In genomic region chr19:49958596-49958995, GRCh38 we compare ENCODE assay signal across 10 cellular contexts. TPM values are rescaled to one million over a fixed set of nuclear protein-coding genes. Genes with fewer than 3 reads are reported as not detected.
"Had no signal": no experiment of that assay in that cellular context is flagged by ENCODE, and none has a peak within 500 bp of the region (broad histone marks: within the 10 kb centered on the region; RNA-seq: fewer than 3 reads in every experiment).

No MANE protein-coding gene starts in this region.

RNA-seq across cellular contexts. Expression of gene SIGLEC11, which starts 2.4 kb away (rescaled TPM):
- total RNA-seq: activated B cell treated with CpG ODN at 0.5 μM for 24 hours; activated CD8-positive, alpha-beta T cell treated with anti-CD3 and anti-CD28 coated beads for 36 hours; activated T-cell treated with anti-CD3 and anti-CD28 coated beads, Interleukin-2, amount 50 U/mL, for 4 hours; activated T-helper 17 cell treated with anti-CD3 and anti-CD28 coated beads, Interleukin-2, amount 50 U/mL, for 72 hours; astrocyte; dermis microvascular lymphatic vessel endothelial cell; endothelial cell of umbilical vein; fibroblast of lung; fibroblast of villous mesenchyme; T-helper 17 cell had no signal
- polyA plus RNA-seq: endothelial cell of umbilical vein, fibroblast of lung had no signal
